Comparison of ENCODE assay signal across 27 cellular contexts in the genomic region with DNA sequence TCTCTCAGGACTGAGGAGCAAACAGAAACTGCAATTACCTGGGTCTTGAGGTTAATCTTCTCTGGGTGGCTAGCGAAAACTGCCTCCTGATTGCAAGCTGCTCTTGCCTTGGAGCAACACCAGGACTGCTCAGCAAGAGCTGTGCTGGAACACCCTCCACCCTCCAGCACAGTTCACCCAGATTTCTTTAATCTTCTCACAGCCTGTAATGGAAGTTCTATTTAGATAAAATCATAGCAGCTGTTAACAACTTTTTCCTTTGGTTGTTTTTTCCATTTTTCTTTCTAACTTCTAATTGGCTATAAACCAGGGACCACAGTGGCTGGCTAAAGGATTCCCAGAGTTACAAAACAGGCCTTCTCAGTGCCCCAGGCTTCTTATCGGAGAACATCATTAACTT. TPM values are rescaled to one million over a fixed set of nuclear protein-coding genes. Genes with fewer than 3 reads are reported as not detected.
DNase-seq lines count a peak whose midpoint lies in the region; ATAC-seq and TF ChIP-seq lines count a peak whose summit lies in the region.
"Had no signal": no experiment of that assay in that cellular context is flagged by ENCODE, and none has a peak within 500 bp of the region (broad histone marks: within the 10 kb centered on the region; RNA-seq: fewer than 3 reads in every experiment).

No MANE protein-coding gene starts in this region.

- no peak overlapping the region for H3K9ac ChIP-seq in H9 (ENCODE audit: extremely low read depth, insufficient read length, low read length)

- H2BK5ac ChIP-seq in H9 (ENCODE audit: insufficient read length, low read length) = no peak overlapping the region

- no peak overlapping the region for H2BK20ac ChIP-seq in H9 (ENCODE audit: low read depth, low read length, poor library complexity, severe bottlenecking)

- H3K14ac ChIP-seq in H9 (ENCODE audit: insufficient read depth, low read length) = no peak overlapping the region; the same call in 1 of the 2 replicates

- H2BK15ac ChIP-seq in H9 (ENCODE audit: low read depth, low read length) = no peak overlapping the region

- H2BK12ac ChIP-seq in H9 (ENCODE audit: insufficient read length, low read depth, low read length) = no peak overlapping the region

- no peaks in the 10 kb centered on the region for H4K20me1 ChIP-seq in H9 (ENCODE audit: control insufficient read depth, insufficient read depth, insufficient read length)
- no peaks in the 10 kb centered on the region for H4K20me1 ChIP-seq in hepatocyte (ENCODE audit: insufficient read depth, poor library complexity, severe bottlenecking)

- H3K36me3 Mint-ChIP-seq in H9 (ENCODE audit: insufficient read depth in 1 of 3, low read depth in 3 of 3) (peaks cover 0 to 7% (median 6%) of the 10 kb centered on the region in 3 experiments; a peak in 5 of 7 replicates), brain (no peaks in the 10 kb centered on the region), HFFc6 (ENCODE audit: low read depth) (no peaks in the 10 kb centered on the region)
- H3K36me3 Mint-ChIP-seq: activated naive CD8-positive, alpha-beta T cell treated with anti-CD3 and anti-CD28 coated beads, Interleukin-2, amount 10 ng/mL, durations not matched to agents 7 days and 5 days; CD4-positive, alpha-beta memory T cell; natural killer cell treated with Interleukin-12 subunit alpha and Interleukin-12 subunit beta and Interleukin-15 and Interleukin-18, amount 100 ng/mL, for 72 hours; stimulated activated naive B cell treated with anti-CD40 and anti-IgM and Interleukin-4, amounts not matched to agents 10 μg/mL and 1 μg/mL and 100 μg/mL, for 72 hours; WTC11 had no signal

- no peak overlapping the region for H3K18ac ChIP-seq in H9 (ENCODE audit: insufficient read length, low read depth, low read length)

- H3K4ac ChIP-seq in H9 (ENCODE audit: low read depth, low read length) = no peak overlapping the region

- H3K4me3 ChIP-seq in AG10803 (ENCODE audit: low read length) (no peak overlapping the region), hepatocyte (no peak overlapping the region)
- H3K4me3 ChIP-seq: body of pancreas, esophagus muscularis mucosa, skin epidermis, thoracic aorta had no signal

- H4K91ac ChIP-seq in H9 (ENCODE audit: insufficient read length, low read depth, low read length) = no peak overlapping the region

- no peaks in the 10 kb centered on the region for H3K79me1 ChIP-seq in H9 (ENCODE audit: insufficient read depth, low read depth, low read length, poor library complexity, severe bottlenecking)

- TF ChIP-seq CTCF in AG10803 (conservative IDR thresholded peaks at IDR 0.05; ENCODE audit: low read length) = no peak
- no peak for TF ChIP-seq CTCF in H9 (conservative IDR thresholded peaks at IDR 0.05)
- no peak for TF ChIP-seq CTCF in brain (conservative IDR thresholded peaks at IDR 0.05)
- no peak for TF ChIP-seq CTCF in hepatocyte (IDR thresholded peaks at IDR 0.05; ENCODE audit: poor library complexity)
- TF ChIP-seq CTCF in HFFc6 (IDR thresholded peaks at IDR 0.05) = no peak

- H2BK120ac ChIP-seq in H9 (ENCODE audit: low read depth, low read length, poor library complexity, severe bottlenecking) = no peak overlapping the region

- H4K8ac ChIP-seq in H9 (replicated peaks; ENCODE audit: insufficient read length, low read depth, low read length) = no peak overlapping the region

- no CpG with 5 or more reads among the region's 2 CpGs for WGBS in H9 (ENCODE audit: extremely low coverage, insufficient read length, low lambda C conversion rate)
- 61% methylated on average over 2 of the region's 2 CpGs for WGBS in hepatocyte (ENCODE audit: low lambda C conversion rate, missing lambda C conversion rate)

- H3K27ac Mint-ChIP-seq in H9 (peak overlapping the region in 2 of 3 experiments; percentile 73 to 76; a peak in 2 of 7 replicates), brain (peak overlapping the region in 3 of 5 experiments; percentile 58 to 89 (median 78)), HFFc6 (no peak overlapping the region)
- H3K27ac Mint-ChIP-seq: activated naive CD8-positive, alpha-beta T cell treated with anti-CD3 and anti-CD28 coated beads, Interleukin-2, amount 10 ng/mL, durations not matched to agents 7 days and 5 days; CD4-positive, alpha-beta memory T cell; effector memory CD8-positive, alpha-beta T cell; natural killer cell treated with Interleukin-12 subunit alpha and Interleukin-12 subunit beta and Interleukin-15 and Interleukin-18, amount 100 ng/mL, for 72 hours; stimulated activated naive B cell treated with anti-CD40 and anti-IgM and Interleukin-4, amounts not matched to agents 10 μg/mL and 1 μg/mL and 100 μg/mL, for 72 hours; WTC11 had no signal

- H2AFZ ChIP-seq in H9 (ENCODE audit: low read length) (no peak overlapping the region), hepatocyte (no peak overlapping the region)

- peaks cover 23% of the 10 kb centered on the region for H3K9me3 ChIP-seq in H9 (ENCODE audit: control insufficient read depth, low read depth, low read length)
- no peaks in the 10 kb centered on the region for H3K9me3 ChIP-seq in hepatocyte (ENCODE audit: low read depth)
- H3K9me3 ChIP-seq: body of pancreas, esophagus muscularis mucosa, thoracic aorta had no signal

- H3K4me1 ChIP-seq in H9 (ENCODE audit: insufficient read depth, low read length) (no peaks in the 10 kb centered on the region), hepatocyte (ENCODE audit: insufficient read depth) (no peaks in the 10 kb centered on the region)
- H3K4me1 ChIP-seq: body of pancreas, esophagus muscularis mucosa had no signal

- H3K27me3 Mint-ChIP-seq in H9 (ENCODE audit: low read depth) = no peaks in the 10 kb centered on the region; the same call in 1 of the 2 replicates
- no peaks in the 10 kb centered on the region for H3K27me3 Mint-ChIP-seq in brain
- H3K27me3 Mint-ChIP-seq in HFFc6 (ENCODE audit: insufficient read depth) = no peaks in the 10 kb centered on the region
- H3K27me3 Mint-ChIP-seq: activated naive CD8-positive, alpha-beta T cell treated with anti-CD3 and anti-CD28 coated beads, Interleukin-2, amount 10 ng/mL, durations not matched to agents 7 days and 5 days had no signal

- H3K4me3 Mint-ChIP-seq in H9 (no peak overlapping the region), brain (no peak overlapping the region), HFFc6 (no peak overlapping the region)
- H3K4me3 Mint-ChIP-seq: activated naive CD8-positive, alpha-beta T cell treated with anti-CD3 and anti-CD28 coated beads, Interleukin-2, amount 10 ng/mL, durations not matched to agents 7 days and 5 days; CD4-positive, alpha-beta memory T cell; effector memory CD8-positive, alpha-beta T cell; natural killer cell treated with Interleukin-12 subunit alpha and Interleukin-12 subunit beta and Interleukin-15 and Interleukin-18, amount 100 ng/mL, for 72 hours; stimulated activated naive B cell treated with anti-CD40 and anti-IgM and Interleukin-4, amounts not matched to agents 10 μg/mL and 1 μg/mL and 100 μg/mL, for 72 hours; WTC11 had no signal

- H3K4me2 ChIP-seq in H9 (ENCODE audit: insufficient read depth, insufficient read length, low read length) (no peak overlapping the region), hepatocyte (no peak overlapping the region)

- peak; percentile 60 for DNase-seq in AG10803 (ENCODE audit: low read depth)
- DNase-seq in H9 = no peak
- no peak for DNase-seq in hepatocyte (ENCODE audit: low spot score)
- DNase-seq in HFFc6 = no peak
- DNase-seq in KG1 (lab: John Stamatoyannopoulos, UW) = no peak
- DNase-seq in putamen (ENCODE audit: low spot score) = no peak
- DNase-seq: activated CD8-positive, alpha-beta memory T cell treated with anti-CD3 and anti-CD28 coated beads, Interleukin-2, amount 50 U/mL, for 48 hours; activated naive CD8-positive, alpha-beta T cell treated with anti-CD3 and anti-CD28 coated beads, Interleukin-2, amount 10 ng/mL, durations not matched to agents 7 days and 5 days; body of pancreas; CD4-positive, alpha-beta memory T cell; effector memory CD8-positive, alpha-beta T cell; GDM1; glutamatergic neuron; left cardiac atrium; midbrain; NCI-H1105; NCI-H2029; stimulated activated CD4-positive, alpha-beta T cell treated with anti-CD3 and anti-CD28 coated beads, Interleukin-1b, Interleukin-23, amount 100 ng/mL, for 48 hours; stimulated activated naive B cell treated with anti-CD40 and anti-IgM and Interleukin-4, amounts not matched to agents 10 μg/mL and 1 μg/mL and 100 μg/mL, for 72 hours; T-helper 9 cell had no signal

- H3K9me2 ChIP-seq in hepatocyte (replicated peaks; ENCODE audit: insufficient read depth) = no peaks in the 10 kb centered on the region

- H3K36me3 ChIP-seq in hepatocyte (replicated peaks; ENCODE audit: insufficient read depth, low read depth) = no peaks in the 10 kb centered on the region
- H3K36me3 ChIP-seq: esophagus muscularis mucosa, thoracic aorta had no signal

- H3K79me2 ChIP-seq in H9 (ENCODE audit: insufficient read depth, low read length) (no peaks in the 10 kb centered on the region), hepatocyte (no peaks in the 10 kb centered on the region)

- H3K23ac ChIP-seq in H9 (ENCODE audit: insufficient read length, low read depth, low read length) = no peak overlapping the region

- no peak overlapping the region for H2AK5ac ChIP-seq in H9 (ENCODE audit: insufficient read length, low read length)

- H3K4me1 Mint-ChIP-seq in H9 = peaks cover 0 to 6% of the 10 kb centered on the region in 2 experiments; a peak in 1 of 4 replicates
- H3K4me1 Mint-ChIP-seq in brain = peaks cover 8% of the 10 kb centered on the region
- peaks cover 21% of the 10 kb centered on the region for H3K4me1 Mint-ChIP-seq in HFFc6 (ENCODE audit: low read depth)
- H3K4me1 Mint-ChIP-seq: activated naive CD8-positive, alpha-beta T cell treated with anti-CD3 and anti-CD28 coated beads, Interleukin-2, amount 10 ng/mL, durations not matched to agents 7 days and 5 days; CD4-positive, alpha-beta memory T cell; stimulated activated naive B cell treated with anti-CD40 and anti-IgM and Interleukin-4, amounts not matched to agents 10 μg/mL and 1 μg/mL and 100 μg/mL, for 72 hours had no signal

- H3K27me3 ChIP-seq in H9 (ENCODE audit: insufficient read depth, low read length) = no peaks in the 10 kb centered on the region
- no peaks in the 10 kb centered on the region for H3K27me3 ChIP-seq in hepatocyte
- H3K27me3 ChIP-seq: body of pancreas, esophagus muscularis mucosa had no signal

- no peak overlapping the region for H4K5ac ChIP-seq in H9 (ENCODE audit: insufficient read length, low read depth, low read length)

- H3K9me3 Mint-ChIP-seq in H9 (peaks cover 61 to 73% of the 10 kb centered on the region in 2 experiments), brain (peaks cover 0 to 3% (median 0%) of the 10 kb centered on the region in 5 experiments), HFFc6 (no peaks in the 10 kb centered on the region)
- H3K9me3 Mint-ChIP-seq: activated naive CD8-positive, alpha-beta T cell treated with anti-CD3 and anti-CD28 coated beads, Interleukin-2, amount 10 ng/mL, durations not matched to agents 7 days and 5 days; effector memory CD8-positive, alpha-beta T cell; natural killer cell treated with Interleukin-12 subunit alpha and Interleukin-12 subunit beta and Interleukin-15 and Interleukin-18, amount 100 ng/mL, for 72 hours; stimulated activated naive B cell treated with anti-CD40 and anti-IgM and Interleukin-4, amounts not matched to agents 10 μg/mL and 1 μg/mL and 100 μg/mL, for 72 hours; WTC11 had no signal

- H3K27ac ChIP-seq in H9 (ENCODE audit: insufficient read length, low read depth, low read length) (no peak overlapping the region), hepatocyte (peak overlapping the region; percentile 8)
- H3K27ac ChIP-seq: body of pancreas, esophagus muscularis mucosa, skin epidermis, thoracic aorta had no signal

- no peak overlapping the region for H3K56ac ChIP-seq in H9 (ENCODE audit: insufficient read length, low read depth, low read length)

- ATAC-seq in GM18909 (IDR thresholded peaks at IDR 0.05; ENCODE audit: poor library complexity, unreplicated experiment) = no peak
- ATAC-seq: body of pancreas; effector memory CD8-positive, alpha-beta T cell; natural killer cell treated with Interleukin-12 subunit alpha and Interleukin-12 subunit beta and Interleukin-15 and Interleukin-18, amount 100 ng/mL, for 72 hours; stimulated activated naive B cell treated with anti-CD40 and anti-IgM and Interleukin-4, amounts not matched to agents 10 μg/mL and 1 μg/mL and 100 μg/mL, for 72 hours; WTC11 had no signal

- no peaks in the 10 kb centered on the region for H3K23me2 ChIP-seq in H9 (ENCODE audit: insufficient read length, low read depth, low read length, poor library complexity, severe bottlenecking)

- H3T11ph ChIP-seq in H9 (ENCODE audit: low read length) = no peak overlapping the region

RNA-seq across cellular contexts. Expression of gene OPHN1, which starts 36.3 kb away (rescaled TPM):
- 1.0 and 1.5 TPM in 2 replicates for total RNA-seq in H9 (2021)
- 6.8 TPM for polyA plus RNA-seq in brain (ENCODE audit: insufficient read depth, low read depth, low replicate concordance)
- total RNA-seq in hepatocyte = 5.6 and 10.3 TPM in 2 replicates
- 4.5 and 4.8 TPM in 2 replicates for polyA plus RNA-seq in hepatocyte
- 10 to 100 TPM in 4 of 6 experiments, 1 to 10 TPM in 2; 7.8 to 12.5 (median 10.6) TPM for total RNA-seq in HFFc6 (2021; fragmentation: NEBNext Ultra II Directional; extraction: Animal tissue kit (Norgen Biotek cat#: 25700))
